In genomic region chr3:55486857-55487375, GRCh38 we compare ENCODE assay signal across 1 cellular context.
A peak's percentile ranks its signal among the peaks of the same experiment; 100 is the strongest.
TF ChIP-seq lines count a peak whose summit lies in the region.

Gene WNT5A (minus strand): TSS chr3:55487306. CDS start chr3:55486985, 321 bp downstream.

TF ChIP-seq in HEK293, 187 proteins besides CTCF, POLR2A, EP300 and RAD21 (continued from another document):
- TF ChIP-seq PRDM2 (tag by site-specific recombination; IDR thresholded peaks at IDR 0.05; ENCODE audit: borderline replicate concordance) (no peak), ZBTB26 (tag by site-specific recombination; optimal IDR thresholded peaks at IDR 0.05) (peak; percentile 96), ZNF398 (tag by site-specific recombination; IDR thresholded peaks at IDR 0.05) (peak; percentile 67), ZSCAN18 (tag by site-specific recombination; IDR thresholded peaks at IDR 0.05) (no peak), ZNF433 (tag by site-specific recombination; IDR thresholded peaks at IDR 0.05; ENCODE audit: low read depth) (no peak), ZNF596 (tag by site-specific recombination; IDR thresholded peaks at IDR 0.05) (peak; percentile 31; the same call in 1 of the 2 replicates), ZNF335 (tag by site-specific recombination; conservative IDR thresholded peaks at IDR 0.05) (peak; percentile 87), HIC1 (tag by site-specific recombination; IDR thresholded peaks at IDR 0.05) (0 out of 2 replicates have a peak, but pooled peaks have one; percentile 19), PATZ1 (tag by site-specific recombination; IDR thresholded peaks at IDR 0.05) (peak; percentile 47), ZNF610 (tag by site-specific recombination; IDR thresholded peaks at IDR 0.05; ENCODE audit: borderline replicate concordance) (peak; percentile 40; the same call in 1 of the 2 replicates), ZNF600 (tag by site-specific recombination; IDR thresholded peaks at IDR 0.05) (peak; percentile 62), ELK4 (IDR thresholded peaks at IDR 0.05; ENCODE audit: borderline replicate concordance, low read depth, low read length) (no peak), YY1 (tag by site-specific recombination; IDR thresholded peaks at IDR 0.05) (0 out of 2 replicates have a peak, but pooled peaks have one; percentile 33), ZNF24 (tag by site-specific recombination; IDR thresholded peaks at IDR 0.05) (no peak), ZNF624 (tag by site-specific recombination; IDR thresholded peaks at IDR 0.05) (no peak), ZNF341 (tag by site-specific recombination; IDR thresholded peaks at IDR 0.05; ENCODE audit: low read depth) (peak; percentile 34; the same call in 1 of the 2 replicates), ZBTB8A (tag by site-specific recombination; IDR thresholded peaks at IDR 0.05) (peak; percentile 97), ZNF366 (tag by site-specific recombination; conservative IDR thresholded peaks at IDR 0.05) (peak; percentile 54), ZBTB17 (tag by site-specific recombination; IDR thresholded peaks at IDR 0.05) (peak; percentile 34; the same call in 1 of the 2 replicates), ZNF707 (tag by site-specific recombination; IDR thresholded peaks at IDR 0.05) (no peak), TCF7L2 (IDR thresholded peaks at IDR 0.05; ENCODE audit: borderline replicate concordance, low read depth, low read length) (no peak), SALL2 (tag by site-specific recombination; IDR thresholded peaks at IDR 0.05; ENCODE audit: borderline replicate concordance) (no peak), ZBTB48 (tag by site-specific recombination; IDR thresholded peaks at IDR 0.05) (peak; percentile 48; the same call in 1 of the 2 replicates)
